Comparison of ENCODE assay signal across 8 cellular contexts in genomic region chr17:28370744-28371103, GRCh38. TPM values are rescaled to one million over a fixed set of nuclear protein-coding genes. Genes with fewer than 3 reads are reported as not detected.
A peak's percentile ranks its signal among the peaks of the same experiment; 100 is the strongest.
DNase-seq lines count a peak whose midpoint lies in the region; ATAC-seq and TF ChIP-seq lines count a peak whose summit lies in the region.

No MANE protein-coding gene starts in this region.

- H3K36me3 Mint-ChIP-seq in CD8-positive, alpha-beta memory T cell, result peaks cover 0 to 5% (median 0%) of the 10 kb centered on the region in 3 donors

- ATAC-seq in GM21528 (IDR thresholded peaks at IDR 0.05; ENCODE audit: low FRiP score, unreplicated experiment), result no peak
- no peak for ATAC-seq in GM18519 (IDR thresholded peaks at IDR 0.05; ENCODE audit: low FRiP score, unreplicated experiment)

- H3K27ac Mint-ChIP-seq in CD8-positive, alpha-beta memory T cell, result peak overlapping the region; percentile 65 to 99 (median 96)

- H3K4me3 Mint-ChIP-seq in CD8-positive, alpha-beta memory T cell, result peak overlapping the region; percentile 88 to 97 (median 93)

- H2AFZ ChIP-seq in PC-9 (no peak overlapping the region), osteoblast (ENCODE audit: low read length) (no peak overlapping the region)

- BruUV-seq in PC-9 (replicated peaks; lab: Mats Ljungman, UMichigan), result no TSS peak

- H3K9me2 ChIP-seq in PC-9 (ENCODE audit: insufficient read depth), result no peaks in the 10 kb centered on the region

- intact Hi-C loops in PC-9 (cut with micrococcal nuclease; ENCODE audit: unreplicated experiment), result no loop called here

- H3K4me1 Mint-ChIP-seq in CD8-positive, alpha-beta memory T cell, result peaks cover 11 to 25% (median 23%) of the 10 kb centered on the region in 3 donors

- H4K20me1 ChIP-seq in PC-9 (ENCODE audit: insufficient read depth) (no peaks in the 10 kb centered on the region), osteoblast (ENCODE audit: insufficient read depth, low read length) (peaks cover 14% of the 10 kb centered on the region)

- H3K4me3 ChIP-seq in CD8-positive, alpha-beta memory T cell (ENCODE audit: low read length), result peak overlapping the region; percentile 55
- H3K4me3 ChIP-seq in PC-9 (no peak overlapping the region), endocrine pancreas (ENCODE audit: control insufficient read depth, insufficient read depth, low read length) (peak overlapping the region; percentile 4), osteoblast (ENCODE audit: insufficient read depth, low read length) (no peak overlapping the region)

- peak overlapping the region; percentile 19 for H3K9ac ChIP-seq in endocrine pancreas (ENCODE audit: control insufficient read depth, insufficient read depth, low read length)

- H3K27me3 Mint-ChIP-seq in CD8-positive, alpha-beta memory T cell, result no peaks in the 10 kb centered on the region

- no peaks in the 10 kb centered on the region for H3K9me3 ChIP-seq in CD8-positive, alpha-beta memory T cell (ENCODE audit: low read length)
- no peaks in the 10 kb centered on the region for H3K9me3 ChIP-seq in PC-9 (ENCODE audit: insufficient read depth, low read depth)
- H3K9me3 ChIP-seq in endocrine pancreas (ENCODE audit: control insufficient read depth, low read length), result no peaks in the 10 kb centered on the region
- H3K9me3 ChIP-seq in osteoblast (ENCODE audit: low read depth, low read length), result no peaks in the 10 kb centered on the region

- TF ChIP-seq CTCF in PC-9 (conservative IDR thresholded peaks at IDR 0.05) (no peak), osteoblast (IDR thresholded peaks at IDR 0.05; ENCODE audit: extremely low read depth, low read depth, low read length) (no peak)

- no peaks in the 10 kb centered on the region for H3K27me3 ChIP-seq in CD8-positive, alpha-beta memory T cell (ENCODE audit: insufficient read depth, low read length, poor library complexity, severe bottlenecking)
- H3K27me3 ChIP-seq in PC-9 (ENCODE audit: insufficient read depth, low read depth), result no peaks in the 10 kb centered on the region
- no peaks in the 10 kb centered on the region for H3K27me3 ChIP-seq in endocrine pancreas (ENCODE audit: control insufficient read depth, insufficient read depth, low read length)
- H3K27me3 ChIP-seq in osteoblast (ENCODE audit: insufficient read depth, low read length), result peaks cover 16% of the 10 kb centered on the region

- POLR2A ChIA-PET in CD8-positive, alpha-beta memory T cell (lab: Charles Lee), result interaction anchor here (2.2 to 2.4 kb wide), 3 partner anchors 13 to 35 kb away, joined by 8 to 9 read pairs (median 9); partner anchors contain the start of genes IFT20, POLDIP2 and TNFAIP1
- POLR2A ChIA-PET in PC-9 (lab: Charles Lee; ENCODE audit: unreplicated experiment), result interaction anchor here (1.4 kb wide), 1 partner anchor 13 kb away, joined by 6 read pairs; the partner anchor contains the start of gene POLDIP2

- no peak overlapping the region for H3K27ac ChIP-seq in CD8-positive, alpha-beta memory T cell (ENCODE audit: low read depth, low read length)
- no peak overlapping the region for H3K27ac ChIP-seq in PC-9
- H3K27ac ChIP-seq in osteoblast (ENCODE audit: low read depth, low read length), result no peak overlapping the region

- CTCF ChIA-PET in CD8-positive, alpha-beta memory T cell (lab: Charles Lee), result interaction anchor here (1.2 to 1.4 kb wide), 3 partner anchors 13 to 46 kb away, joined by 3 to 6 read pairs (median 5); partner anchors contain the start of gene POLDIP2
- CTCF ChIA-PET in PC-9 (lab: Charles Lee), result no interaction called here

- no peaks in the 10 kb centered on the region for H3K36me3 ChIP-seq in CD8-positive, alpha-beta memory T cell (ENCODE audit: insufficient read depth, low read length)
- H3K36me3 ChIP-seq in PC-9 (ENCODE audit: low read depth) (no peaks in the 10 kb centered on the region), endocrine pancreas (ENCODE audit: control insufficient read depth, insufficient read depth, low read length) (no peaks in the 10 kb centered on the region), osteoblast (ENCODE audit: insufficient read depth, low read length) (no peaks in the 10 kb centered on the region)

- no peaks in the 10 kb centered on the region for H3K9me3 Mint-ChIP-seq in CD8-positive, alpha-beta memory T cell

- peak overlapping the region; percentile 46 for H3K4me2 ChIP-seq in PC-9
- H3K4me2 ChIP-seq in osteoblast (ENCODE audit: insufficient read depth, low read length), result peak overlapping the region; percentile 79

- TF ChIP-seq POLR2A in erythroblast (IDR thresholded peaks at IDR 0.05; ENCODE audit: low read length), result no peak

- H3K4me1 ChIP-seq in CD8-positive, alpha-beta memory T cell (ENCODE audit: insufficient read depth, low read length), result peaks cover 22% of the 10 kb centered on the region
- H3K4me1 ChIP-seq in PC-9 (replicated peaks; ENCODE audit: insufficient read depth), result peaks cover 18% of the 10 kb centered on the region
- no peaks in the 10 kb centered on the region for H3K4me1 ChIP-seq in endocrine pancreas (ENCODE audit: control insufficient read depth, insufficient read depth, low read length)
- H3K4me1 ChIP-seq in osteoblast (ENCODE audit: insufficient read depth, low read length), result peaks cover 7% of the 10 kb centered on the region

- no peaks in the 10 kb centered on the region for H3K79me2 ChIP-seq in PC-9 (ENCODE audit: low read depth)
- no peaks in the 10 kb centered on the region for H3K79me2 ChIP-seq in osteoblast (ENCODE audit: insufficient read depth, low read length)

- peaks cover 17% of the 10 kb centered on the region; the same call in 1 of the 2 replicates for H3F3A ChIP-seq in PC-9 (ENCODE audit: insufficient read depth, low read depth)

- no peak for DNase-seq in CD8-positive, alpha-beta memory T cell
- DNase-seq in PC-9 (no peak), osteoblast (ENCODE audit: insufficient read length, low spot score, missing footprints) (peak; percentile 82), SKM-1 (lab: John Stamatoyannopoulos, UW; ENCODE audit: unreplicated experiment) (no peak), erythroblast (lab: John Stamatoyannopoulos, UW) (no peak)

RNA-seq across cellular contexts. Expression of gene VTN, which starts 0.6 kb away (rescaled TPM):
- total RNA-seq in CD8-positive, alpha-beta memory T cell, result under 1 TPM; 0.18 to 0.57 TPM
- not detected for polyA plus RNA-seq in CD8-positive, alpha-beta memory T cell
- total RNA-seq in PC-9 (2021), result not detected in 2 replicates
- under 0.01 TPM in 1 of 2 replicates, not detected in the other for total RNA-seq in osteoblast

RNA-seq across cellular contexts. Expression of gene SARM1, which starts 0.8 kb away (rescaled TPM):
- total RNA-seq in CD8-positive, alpha-beta memory T cell, result 10 to 100 TPM; 35.3 to 37.0 TPM
- polyA plus RNA-seq in CD8-positive, alpha-beta memory T cell, result 8.5 TPM
- total RNA-seq in PC-9 (2021) (7.3 and 8.6 TPM in 2 replicates), osteoblast (5.8 and 5.9 TPM in 2 replicates)

RNA-seq across cellular contexts. Expression of gene SEBOX, which starts 5.7 kb away (rescaled TPM):
- not detected for total RNA-seq in CD8-positive, alpha-beta memory T cell
- polyA plus RNA-seq in CD8-positive, alpha-beta memory T cell, result not detected
- total RNA-seq in PC-9 (2021) (not detected in 2 replicates), osteoblast (not detected in 2 replicates)

RNA-seq across cellular contexts. Expression of gene POLDIP2, which starts 13.4 kb away (rescaled TPM):
- 100 to 1,000 TPM; 134 to 135 TPM for total RNA-seq in CD8-positive, alpha-beta memory T cell
- 81.1 TPM for polyA plus RNA-seq in CD8-positive, alpha-beta memory T cell
- 84.5 and 98.2 TPM in 2 replicates for total RNA-seq in PC-9 (2021)
- total RNA-seq in osteoblast, result 82.9 and 84.6 TPM in 2 replicates

RNA-seq across cellular contexts. Expression of gene TNFAIP1, which starts 35.2 kb away (rescaled TPM):
- total RNA-seq in CD8-positive, alpha-beta memory T cell, result 10 to 100 TPM; 29.0 to 30.6 TPM
- polyA plus RNA-seq in CD8-positive, alpha-beta memory T cell, result 10.6 TPM
- 46.8 and 48.8 TPM in 2 replicates for total RNA-seq in PC-9 (2021)
- total RNA-seq in osteoblast, result 31.8 and 33.3 TPM in 2 replicates

Comparison
In these comparisons a context has a peak if more than half of its experiments do, and no peak if none do; other contexts are left out.
1. H3K4me3 ChIP-seq: peak in CD8-positive, alpha-beta memory T cell (single experiment) and endocrine pancreas (single experiment); none in PC-9 (single experiment) and osteoblast (single experiment).